Comparison of ENCODE assay signal across 1 cellular context in the genomic region with DNA sequence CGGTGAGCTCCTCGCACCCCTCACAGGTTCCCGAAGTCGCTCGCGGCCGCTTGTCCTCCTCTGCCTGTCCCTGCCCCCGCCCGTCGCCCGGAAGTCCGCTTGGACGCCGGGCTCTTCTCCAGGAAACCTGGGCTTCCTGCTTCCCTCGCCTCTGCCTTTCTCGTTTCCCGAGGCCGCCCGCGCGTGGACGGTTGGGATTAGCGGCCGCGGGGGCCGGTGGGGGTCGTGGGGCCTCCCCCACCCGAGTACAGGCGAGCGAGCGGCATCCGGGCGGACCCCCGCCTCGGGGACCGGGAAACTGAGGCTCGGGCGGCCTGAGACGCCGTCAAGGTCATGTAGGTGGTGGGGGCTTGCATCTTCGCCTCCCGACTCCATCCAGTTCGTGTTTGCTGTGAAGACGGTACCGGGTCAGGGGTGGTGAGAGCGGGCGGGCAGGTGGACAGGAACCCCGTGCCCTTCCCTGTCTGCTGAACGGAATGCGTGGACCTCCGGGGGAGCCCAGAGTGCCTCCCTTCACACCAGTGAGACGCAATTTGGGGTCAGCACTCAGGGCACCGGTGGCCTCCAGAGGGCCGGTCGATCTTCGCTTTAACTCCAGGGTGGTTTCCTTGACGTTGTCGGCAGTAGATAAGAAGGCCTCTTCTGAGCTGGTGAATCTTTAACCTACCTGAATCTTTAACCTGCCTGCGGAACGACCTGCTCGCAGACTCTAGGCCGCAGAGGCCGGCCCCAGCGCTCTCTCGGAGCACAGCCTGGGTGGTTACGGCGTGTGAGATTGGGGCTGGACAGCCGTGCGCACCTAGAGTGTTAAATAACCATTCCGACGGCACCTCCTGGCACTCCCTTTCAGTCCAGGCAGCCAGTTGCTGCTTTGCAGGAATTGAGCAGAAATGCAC.
TF ChIP-seq lines count a peak whose summit lies in the region.

No MANE protein-coding gene starts in this region.

TF ChIP-seq in HEK293, 187 proteins besides CTCF, POLR2A, EP300 and RAD21 (continued from another document):
- TF ChIP-seq, protein P1, sequence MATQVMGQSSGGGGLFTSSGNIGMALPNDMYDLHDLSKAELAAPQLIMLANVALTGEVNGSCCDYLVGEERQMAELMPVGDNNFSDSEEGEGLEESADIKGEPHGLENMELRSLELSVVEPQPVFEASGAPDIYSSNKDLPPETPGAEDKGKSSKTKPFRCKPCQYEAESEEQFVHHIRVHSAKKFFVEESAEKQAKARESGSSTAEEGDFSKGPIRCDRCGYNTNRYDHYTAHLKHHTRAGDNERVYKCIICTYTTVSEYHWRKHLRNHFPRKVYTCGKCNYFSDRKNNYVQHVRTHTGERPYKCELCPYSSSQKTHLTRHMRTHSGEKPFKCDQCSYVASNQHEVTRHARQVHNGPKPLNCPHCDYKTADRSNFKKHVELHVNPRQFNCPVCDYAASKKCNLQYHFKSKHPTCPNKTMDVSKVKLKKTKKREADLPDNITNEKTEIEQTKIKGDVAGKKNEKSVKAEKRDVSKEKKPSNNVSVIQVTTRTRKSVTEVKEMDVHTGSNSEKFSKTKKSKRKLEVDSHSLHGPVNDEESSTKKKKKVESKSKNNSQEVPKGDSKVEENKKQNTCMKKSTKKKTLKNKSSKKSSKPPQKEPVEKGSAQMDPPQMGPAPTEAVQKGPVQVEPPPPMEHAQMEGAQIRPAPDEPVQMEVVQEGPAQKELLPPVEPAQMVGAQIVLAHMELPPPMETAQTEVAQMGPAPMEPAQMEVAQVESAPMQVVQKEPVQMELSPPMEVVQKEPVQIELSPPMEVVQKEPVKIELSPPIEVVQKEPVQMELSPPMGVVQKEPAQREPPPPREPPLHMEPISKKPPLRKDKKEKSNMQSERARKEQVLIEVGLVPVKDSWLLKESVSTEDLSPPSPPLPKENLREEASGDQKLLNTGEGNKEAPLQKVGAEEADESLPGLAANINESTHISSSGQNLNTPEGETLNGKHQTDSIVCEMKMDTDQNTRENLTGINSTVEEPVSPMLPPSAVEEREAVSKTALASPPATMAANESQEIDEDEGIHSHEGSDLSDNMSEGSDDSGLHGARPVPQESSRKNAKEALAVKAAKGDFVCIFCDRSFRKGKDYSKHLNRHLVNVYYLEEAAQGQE (tag by site-specific recombination; IDR thresholded peaks at IDR 0.05): peak; percentile 79
- no peak for TF ChIP-seq ZNF133 (tag by site-specific recombination; IDR thresholded peaks at IDR 0.05)
- peak; percentile 56 for TF ChIP-seq ZBTB11 (tag by site-specific recombination; conservative IDR thresholded peaks at IDR 0.05; ENCODE audit: low read depth)
- TF ChIP-seq ZNF335 (tag by site-specific recombination; conservative IDR thresholded peaks at IDR 0.05): peak; percentile 27
- peak; percentile 56; the same call in 1 of the 2 replicates for TF ChIP-seq ZNF677 (tag by site-specific recombination; IDR thresholded peaks at IDR 0.05)
- TF ChIP-seq ZNF561 (tag by site-specific recombination; IDR thresholded peaks at IDR 0.05; ENCODE audit: borderline replicate concordance): peak; percentile 37; the same call in 1 of the 2 replicates
- no peak for TF ChIP-seq ZNF311 (tag by site-specific recombination; IDR thresholded peaks at IDR 0.05; ENCODE audit: borderline replicate concordance)
- TF ChIP-seq ZBTB17 (tag by site-specific recombination; IDR thresholded peaks at IDR 0.05): peak; percentile 54; the same call in 1 of the 2 replicates
- no peak for TF ChIP-seq REPIN1 (tag by site-specific recombination; IDR thresholded peaks at IDR 0.05; ENCODE audit: low read depth)
- 0 out of 2 replicates have a peak, but pooled peaks have one; percentile 4 for TF ChIP-seq ZXDB (tag by site-specific recombination; IDR thresholded peaks at IDR 0.05)
- TF ChIP-seq SP3 (tag by site-specific recombination; IDR thresholded peaks at IDR 0.05): peak; percentile 18; the same call in 1 of the 2 replicates
